8 cellular contexts compared by ENCODE assay signal in genomic region chr7:51162724-51163329, GRCh38.
DNase-seq lines count a peak whose midpoint lies in the region; ATAC-seq, FAIRE-seq and TF ChIP-seq lines count a peak whose summit lies in the region.

No MANE protein-coding gene starts in this region.

- no peak overlapping the region for H3K27ac Mint-ChIP-seq in T-helper 2 cell treated with Interferon-gamma antibody and Interleukin-4, amounts not matched to agents 5 μg/mL and 100 μg/mL, for 36 hours

- no peak for TF ChIP-seq POLR2A in A549 (IDR thresholded peaks at IDR 0.05; ENCODE audit: low read length)
- TF ChIP-seq POLR2A in GM18505 (IDR thresholded peaks at IDR 0.05; ENCODE audit: borderline replicate concordance, extremely low read depth, insufficient read depth, insufficient read length) = no peak

- H3K4me1 Mint-ChIP-seq in T-helper 2 cell treated with Interferon-gamma antibody and Interleukin-4, amounts not matched to agents 5 μg/mL and 100 μg/mL, for 36 hours (ENCODE audit: low read depth) = peaks cover 14% of the 10 kb centered on the region

- peaks cover 30% of the 10 kb centered on the region for H3K27me3 Mint-ChIP-seq in T-helper 2 cell treated with Interferon-gamma antibody and Interleukin-4, amounts not matched to agents 5 μg/mL and 100 μg/mL, for 36 hours (ENCODE audit: low read depth)

- H3K4me3 ChIP-seq in A549 = no peak overlapping the region

- H3K9me3 ChIP-seq in A549 = no peaks in the 10 kb centered on the region

- no peaks in the 10 kb centered on the region for H3K36me3 Mint-ChIP-seq in T-helper 2 cell treated with Interferon-gamma antibody and Interleukin-4, amounts not matched to agents 5 μg/mL and 100 μg/mL, for 36 hours (ENCODE audit: low read depth)

- no peak overlapping the region for H3K27ac ChIP-seq in A549

- H3K4me2 ChIP-seq in A549 = peak overlapping the region; percentile 49; the same call in 2 of the 3 replicates

- DNase-seq in A549 (ENCODE audit: low read depth in 1 of 2, low spot score in 1 of 2) = peak; percentile 41 to 88
- peak; percentile 81 for DNase-seq in NCI-H1694 treated with DMSO at 0.1 percent for 48 hours (lab: John Stamatoyannopoulos, UW)
- peak; percentile 67 for DNase-seq in T-helper 2 cell treated with Interferon-gamma antibody and Interleukin-4, amounts not matched to agents 5 μg/mL and 100 μg/mL, for 36 hours (ENCODE audit: low spot score)
- peak; percentile 90 for DNase-seq in astrocyte of the hippocampus (ENCODE audit: low read depth, low spot score)
- peak; percentile 80 for DNase-seq in iPS DF 19.7 (ENCODE audit: low read depth, low spot score)
- DNase-seq in stimulated activated CD4-positive, alpha-beta T cell treated with anti-CD3 and anti-CD28 coated beads, Interleukin-12 subunit alpha, Interleukin-12 subunit beta, amount 100 ng/mL, for 4 hours = peak; percentile 58

- peak; percentile 86 to 91 for TF ChIP-seq RAD21 in A549 (conservative IDR thresholded peaks at IDR 0.05 in 1 of 2, IDR thresholded peaks at IDR 0.05 in 1 of 2)

- ATAC-seq in A549 (peak; percentile 97 to 99), GM18505 (IDR thresholded peaks at IDR 0.05; ENCODE audit: unreplicated experiment) (peak; percentile 95), HG02938 (IDR thresholded peaks at IDR 0.05; ENCODE audit: unreplicated experiment) (peak; percentile 89)

- peak; percentile 98 for FAIRE-seq in A549 (lab: Jason Lieb, UNC)

- CTCF ChIA-PET in A549 (lab: Yijun Ruan, JAX) = interaction anchor here (0.7 to 8.6 kb wide), 50 partner anchors 11 to 1070 kb away, joined by 3 to 176 read pairs (median 4); partner anchors contain the start of genes FIGNL1 and ZPBP

- no peaks in the 10 kb centered on the region for H3K9me3 Mint-ChIP-seq in T-helper 2 cell treated with Interferon-gamma antibody and Interleukin-4, amounts not matched to agents 5 μg/mL and 100 μg/mL, for 36 hours

- TF ChIP-seq CTCF in A549 (IDR thresholded peaks at IDR 0.05) = peak; percentile 94

- POLR2A ChIA-PET in A549 (lab: Yijun Ruan, JAX) = interaction anchor here (1.1 kb wide), 1 partner anchor 63 kb away, joined by 3 read pairs; no protein-coding TSS in a partner anchor

- peaks cover 4% of the 10 kb centered on the region; the same call in 1 of the 3 replicates for H3K4me1 ChIP-seq in A549

- 7% methylated on average over 9 of the region's 9 CpGs for WGBS in A549 (ENCODE audit: missing lambda C conversion rate)

- no peak for TF ChIP-seq EP300 in A549 (IDR thresholded peaks at IDR 0.05)

- H3K4me3 Mint-ChIP-seq in T-helper 2 cell treated with Interferon-gamma antibody and Interleukin-4, amounts not matched to agents 5 μg/mL and 100 μg/mL, for 36 hours = no peak overlapping the region

TF ChIP-seq in A549, 52 proteins besides CTCF, POLR2A, EP300 and RAD21:
- no peak for TF ChIP-seq HOXA7 (CRISPR knock-in tag; IDR thresholded peaks at IDR 0.05)
- TF ChIP-seq MAFK (IDR thresholded peaks at IDR 0.05; ENCODE audit: partially characterized antibody) = peak; percentile 88
- TF ChIP-seq EHF (CRISPR knock-in tag; IDR thresholded peaks at IDR 0.05) = no peak
- TF ChIP-seq RFX5 (IDR thresholded peaks at IDR 0.05) = no peak
- TF ChIP-seq BCL3 (IDR thresholded peaks at IDR 0.05) = no peak
- TF ChIP-seq FOSL2 (IDR thresholded peaks at IDR 0.05) = no peak
- 0 out of 2 replicates have a peak, but pooled peaks have one; percentile 26 for TF ChIP-seq FOSL2 (CRISPR knock-in tag; IDR thresholded peaks at IDR 0.05)
- TF ChIP-seq JUNB (IDR thresholded peaks at IDR 0.05) = no peak
- TF ChIP-seq, protein P1, sequence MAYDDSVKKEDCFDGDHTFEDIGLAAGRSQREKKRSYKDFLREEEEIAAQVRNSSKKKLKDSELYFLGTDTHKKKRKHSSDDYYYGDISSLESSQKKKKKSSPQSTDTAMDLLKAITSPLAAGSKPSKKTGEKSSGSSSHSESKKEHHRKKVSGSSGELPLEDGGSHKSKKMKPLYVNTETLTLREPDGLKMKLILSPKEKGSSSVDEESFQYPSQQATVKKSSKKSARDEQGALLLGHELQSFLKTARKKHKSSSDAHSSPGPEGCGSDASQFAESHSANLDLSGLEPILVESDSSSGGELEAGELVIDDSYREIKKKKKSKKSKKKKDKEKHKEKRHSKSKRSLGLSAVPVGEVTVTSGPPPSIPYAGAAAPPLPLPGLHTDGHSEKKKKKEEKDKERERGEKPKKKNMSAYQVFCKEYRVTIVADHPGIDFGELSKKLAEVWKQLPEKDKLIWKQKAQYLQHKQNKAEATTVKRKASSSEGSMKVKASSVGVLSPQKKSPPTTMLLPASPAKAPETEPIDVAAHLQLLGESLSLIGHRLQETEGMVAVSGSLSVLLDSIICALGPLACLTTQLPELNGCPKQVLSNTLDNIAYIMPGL (CRISPR knock-in tag; IDR thresholded peaks at IDR 0.05; ENCODE audit: borderline replicate concordance) = no peak
- no peak for TF ChIP-seq ZFP36 (IDR thresholded peaks at IDR 0.05; ENCODE audit: borderline replicate concordance, partially characterized antibody)
- TF ChIP-seq SMC3 (IDR thresholded peaks at IDR 0.05) = peak; percentile 94
- TF ChIP-seq, protein P2, sequence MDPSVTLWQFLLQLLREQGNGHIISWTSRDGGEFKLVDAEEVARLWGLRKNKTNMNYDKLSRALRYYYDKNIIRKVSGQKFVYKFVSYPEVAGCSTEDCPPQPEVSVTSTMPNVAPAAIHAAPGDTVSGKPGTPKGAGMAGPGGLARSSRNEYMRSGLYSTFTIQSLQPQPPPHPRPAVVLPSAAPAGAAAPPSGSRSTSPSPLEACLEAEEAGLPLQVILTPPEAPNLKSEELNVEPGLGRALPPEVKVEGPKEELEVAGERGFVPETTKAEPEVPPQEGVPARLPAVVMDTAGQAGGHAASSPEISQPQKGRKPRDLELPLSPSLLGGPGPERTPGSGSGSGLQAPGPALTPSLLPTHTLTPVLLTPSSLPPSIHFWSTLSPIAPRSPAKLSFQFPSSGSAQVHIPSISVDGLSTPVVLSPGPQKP (IDR thresholded peaks at IDR 0.05; ENCODE audit: low read depth, low read length) = no peak
